ENCODE assay signal across 27 cellular contexts in genomic region chr5:41200506-41200905, GRCh38. TPM values are rescaled to one million over a fixed set of nuclear protein-coding genes. Genes with fewer than 3 reads are reported as not detected.
"Had no signal": no experiment of that assay in that cellular context is flagged by ENCODE, and none has a peak within 500 bp of the region (broad histone marks: within the 10 kb centered on the region; RNA-seq: fewer than 3 reads in every experiment).

No MANE protein-coding gene starts in this region.

- H3K27me3 ChIP-seq: MG63 had no signal

- H3K4me3 ChIP-seq: MG63 had no signal

- DNase-seq: IMR-90; Karpas-422; KG1; MG63; NCI-H1092; NCI-H1105 treated with DMSO at 0.1 percent for 48 hours; NCI-H1417 treated with DMSO at 0.1 percent for 48 hours; NCI-H146; NCI-H1694 treated with DMSO at 0.1 percent for 48 hours; NCI-H1930; NCI-H2081; NCI-H2107; NCI-H2171; NCI-H226; NCI-H446; NCI-H510A; NCI-H524 treated with DMSO at 0.1 percent for 48 hours; NCI-H69; NCI-H774; NK-92 treated with Interleukin-12 subunit alpha and Interleukin-12 subunit beta, amount 100 ng/mL, for 24 hours; PC-3; SHP77 had no signal

- H3K36me3 ChIP-seq: MG63 had no signal

- ATAC-seq: Panc1, PC-3, SK-N-SH treated with all-trans-retinoic acid at 6 μM for 48 hours had no signal

- H3K27ac ChIP-seq: HL-60, RWPE1 had no signal

- H3K9me3 ChIP-seq: MG63 had no signal

RNA-seq across cellular contexts. Expression of gene C6, which starts 12.8 kb away (rescaled TPM):
- total RNA-seq: OCI-LY7, PC-3 had no signal
